20 cellular contexts compared by ENCODE assay signal in the genomic region with DNA sequence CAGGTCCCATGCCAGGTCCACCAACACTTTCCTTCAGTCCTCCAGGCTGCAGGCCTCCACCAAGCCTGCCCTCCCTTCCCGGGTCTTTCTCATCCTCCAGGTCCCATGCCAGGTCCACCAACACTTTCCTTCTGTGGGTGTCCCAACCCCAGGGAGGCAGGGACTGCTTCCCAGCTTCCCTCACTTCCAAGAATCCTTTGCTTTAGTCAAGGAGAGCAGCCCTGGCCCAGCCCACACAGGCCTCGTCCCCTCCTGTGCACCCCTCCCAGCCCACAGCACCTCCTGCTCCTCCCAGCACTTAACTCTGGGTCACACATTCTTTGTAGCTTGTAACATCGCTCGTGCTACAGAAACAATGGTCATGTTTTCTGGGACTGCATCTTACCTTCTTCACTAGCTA.
DNase-seq lines count a peak whose midpoint lies in the region; ATAC-seq and TF ChIP-seq lines count a peak whose summit lies in the region.
"Had no signal": no experiment of that assay in that cellular context is flagged by ENCODE, and none has a peak within 500 bp of the region (broad histone marks: within the 10 kb centered on the region; RNA-seq: fewer than 3 reads in every experiment).

No MANE protein-coding gene starts in this region.

- H2BK5ac ChIP-seq in H9 (ENCODE audit: insufficient read length, low read length): no peak overlapping the region

- H2BK20ac ChIP-seq in H9 (ENCODE audit: low read depth, low read length, poor library complexity, severe bottlenecking): no peak overlapping the region

- H3K4me1 ChIP-seq in H9 (ENCODE audit: insufficient read depth, low read length): no peaks in the 10 kb centered on the region
- peaks cover 2% of the 10 kb centered on the region for H3K4me1 ChIP-seq in endodermal cell (ENCODE audit: control insufficient read depth, insufficient read depth, low read length)
- H3K4me1 ChIP-seq in sigmoid colon: peaks cover 0 to 8% (median 2%) of the 10 kb centered on the region in 4 donors
- H3K4me1 ChIP-seq: vagina had no signal

- H2AFZ ChIP-seq in H9 (ENCODE audit: low read length): no peak overlapping the region

- no peaks in the 10 kb centered on the region for H3K9me3 ChIP-seq in H9 (ENCODE audit: control insufficient read depth, low read depth, low read length)
- H3K9me3 ChIP-seq in endodermal cell (ENCODE audit: control insufficient read depth, low read length): no peaks in the 10 kb centered on the region
- H3K9me3 ChIP-seq in sigmoid colon: no peaks in the 10 kb centered on the region
- H3K9me3 ChIP-seq: esophagus squamous epithelium, gastroesophageal sphincter, vagina had no signal

- no peaks in the 10 kb centered on the region for H3K79me1 ChIP-seq in H9 (ENCODE audit: insufficient read depth, low read depth, low read length, poor library complexity, severe bottlenecking)

- intact Hi-C loops in sigmoid colon (cut with DNase I): no loop called here

- H4K20me1 ChIP-seq in H9 (ENCODE audit: control insufficient read depth, insufficient read depth, insufficient read length): no peaks in the 10 kb centered on the region

- peak; percentile 17 for DNase-seq in activated naive CD4-positive, alpha-beta T cell treated with anti-CD3 and anti-CD28 coated beads, Interleukin-2, amount 10 ng/mL, durations not matched to agents 7 days and 5 days
- DNase-seq in activated naive CD4-positive, alpha-beta T cell treated with Interleukin-2 at 50 U/mL for 16 hours: no peak
- DNase-seq in H9 (peak; percentile 24), endodermal cell (peak; percentile 82), sigmoid colon (peak; percentile 45), NCI-H1048 (lab: John Stamatoyannopoulos, UW) (no peak), HUDEP-2 (lab: John Stamatoyannopoulos, UW; ENCODE audit: unreplicated experiment in 76 of 76) (no peak)
- DNase-seq: ACHN; activated CD4-positive, alpha-beta T cell treated with anti-CD3 and anti-CD28 coated beads, Interleukin-2, amount 10 ng/mL, durations not matched to agents 24 days and 14 days; effector memory CD8-positive, alpha-beta T cell; esophagus squamous epithelium; islet precursor cell; mesenchymal stem cell; naive thymus-derived CD8-positive, alpha-beta T cell; stimulated activated CD4-positive, alpha-beta T cell treated with anti-CD3 and anti-CD28 coated beads, Interleukin-15, amount 100 ng/mL, for 24 hours had no signal

- no peaks in the 10 kb centered on the region for H3K9me3 Mint-ChIP-seq in activated naive CD4-positive, alpha-beta T cell treated with anti-CD3 and anti-CD28 coated beads, Interleukin-2, amount 10 ng/mL, durations not matched to agents 7 days and 5 days
- no peaks in the 10 kb centered on the region for H3K9me3 Mint-ChIP-seq in H9
- no peaks in the 10 kb centered on the region for H3K9me3 Mint-ChIP-seq in endodermal cell
- H3K9me3 Mint-ChIP-seq: activated CD4-positive, alpha-beta T cell treated with anti-CD3 and anti-CD28 coated beads, Interleukin-2, amount 10 ng/mL, durations not matched to agents 24 days and 14 days; effector memory CD8-positive, alpha-beta T cell; naive thymus-derived CD8-positive, alpha-beta T cell had no signal

- no peak overlapping the region for H3K4me3 Mint-ChIP-seq in activated naive CD4-positive, alpha-beta T cell treated with anti-CD3 and anti-CD28 coated beads, Interleukin-2, amount 10 ng/mL, durations not matched to agents 7 days and 5 days
- H3K4me3 Mint-ChIP-seq in H9: no peak overlapping the region
- no peak overlapping the region for H3K4me3 Mint-ChIP-seq in endodermal cell
- H3K4me3 Mint-ChIP-seq: activated CD4-positive, alpha-beta T cell treated with anti-CD3 and anti-CD28 coated beads, Interleukin-2, amount 10 ng/mL, durations not matched to agents 24 days and 14 days; activated naive CD8-positive, alpha-beta T cell; effector memory CD8-positive, alpha-beta T cell; naive thymus-derived CD8-positive, alpha-beta T cell had no signal

- H3K4me3 ChIP-seq in endodermal cell (ENCODE audit: low read length) (no peak overlapping the region), sigmoid colon (no peak overlapping the region)
- H3K4me3 ChIP-seq: esophagus squamous epithelium, gastroesophageal sphincter, vagina had no signal

- WGBS in H9 (ENCODE audit: extremely low coverage, insufficient read length, low lambda C conversion rate): no CpG with 5 or more reads among the region's 4 CpGs
- 82 to 94% methylated on average over 2 to 4 of the region's 4 CpGs for WGBS in endodermal cell (ENCODE audit: insufficient coverage in 1 of 2, insufficient read length in 1 of 2), 2 experiments
- 88 to 92% methylated on average over 4 of the region's 4 CpGs for WGBS in sigmoid colon, 2 donors

- no peak for TF ChIP-seq EP300 in sigmoid colon (IDR thresholded peaks at IDR 0.05)

- CTCF ChIA-PET in activated naive CD4-positive, alpha-beta T cell treated with anti-CD3 and anti-CD28 coated beads, Interleukin-2, amount 10 ng/mL, durations not matched to agents 7 days and 5 days (lab: Charles Lee): interaction anchor here (0.6 to 8.8 kb wide), 25 partner anchors 9 to 323 kb away, joined by 3 to 103 read pairs (median 3); no protein-coding TSS in a partner anchor

- H3K18ac ChIP-seq in H9 (ENCODE audit: insufficient read length, low read depth, low read length): no peak overlapping the region

- H3K27ac Mint-ChIP-seq in activated naive CD4-positive, alpha-beta T cell treated with anti-CD3 and anti-CD28 coated beads, Interleukin-2, amount 10 ng/mL, durations not matched to agents 7 days and 5 days: no peak overlapping the region
- H3K27ac Mint-ChIP-seq in H9 (no peak overlapping the region), endodermal cell (peak overlapping the region; percentile 64)
- H3K27ac Mint-ChIP-seq: activated naive CD8-positive, alpha-beta T cell had no signal

- H3K9ac ChIP-seq in H9 (ENCODE audit: extremely low read depth, insufficient read length, low read length): no peak overlapping the region
- H3K9ac ChIP-seq in endodermal cell (ENCODE audit: extremely low read depth, low read length, poor library complexity, severe bottlenecking): no peak overlapping the region

- H3K23ac ChIP-seq in H9 (ENCODE audit: insufficient read length, low read depth, low read length): no peak overlapping the region

- H3K4me2 ChIP-seq in H9 (ENCODE audit: insufficient read depth, insufficient read length, low read length): no peak overlapping the region

- no peak overlapping the region for H2AK5ac ChIP-seq in H9 (ENCODE audit: insufficient read length, low read length)

- H3T11ph ChIP-seq in H9 (ENCODE audit: low read length): no peak overlapping the region

- H3K36me3 Mint-ChIP-seq in activated naive CD4-positive, alpha-beta T cell treated with anti-CD3 and anti-CD28 coated beads, Interleukin-2, amount 10 ng/mL, durations not matched to agents 7 days and 5 days: peaks cover 23% of the 10 kb centered on the region
- peaks cover 4 to 38% (median 28%) of the 10 kb centered on the region in 3 experiments for H3K36me3 Mint-ChIP-seq in H9 (ENCODE audit: insufficient read depth in 1 of 3, low read depth in 3 of 3)
- peaks cover 39% of the 10 kb centered on the region for H3K36me3 Mint-ChIP-seq in endodermal cell (ENCODE audit: low read depth)
- H3K36me3 Mint-ChIP-seq: activated naive CD8-positive, alpha-beta T cell had no signal

- no peak for TF ChIP-seq POLR2A in sigmoid colon (IDR thresholded peaks at IDR 0.05)

- TF ChIP-seq CTCF in H9 (conservative IDR thresholded peaks at IDR 0.05) (no peak), endodermal cell (conservative IDR thresholded peaks at IDR 0.05) (no peak), sigmoid colon (IDR thresholded peaks at IDR 0.05) (no peak)

- peaks cover 32% of the 10 kb centered on the region for H3K36me3 ChIP-seq in endodermal cell (ENCODE audit: control insufficient read depth, insufficient read depth, low read length)
- peaks cover 4 to 54% (median 24%) of the 10 kb centered on the region in 4 donors for H3K36me3 ChIP-seq in sigmoid colon

- no peak overlapping the region for H3K27ac ChIP-seq in H9 (ENCODE audit: insufficient read length, low read depth, low read length)
- H3K27ac ChIP-seq in endodermal cell (ENCODE audit: low read depth, low read length): no peak overlapping the region
- H3K27ac ChIP-seq in sigmoid colon: no peak overlapping the region
- H3K27ac ChIP-seq: C4-2B, esophagus squamous epithelium, vagina had no signal

- no peak overlapping the region for H4K5ac ChIP-seq in H9 (ENCODE audit: insufficient read length, low read depth, low read length)

- no peak overlapping the region for H2BK120ac ChIP-seq in H9 (ENCODE audit: low read depth, low read length, poor library complexity, severe bottlenecking)

- no peaks in the 10 kb centered on the region for H3K79me2 ChIP-seq in H9 (ENCODE audit: insufficient read depth, low read length)

- no peak overlapping the region for H3K4ac ChIP-seq in H9 (ENCODE audit: low read depth, low read length)

- no peaks in the 10 kb centered on the region for H3K23me2 ChIP-seq in H9 (ENCODE audit: insufficient read length, low read depth, low read length, poor library complexity, severe bottlenecking)

- H3K27me3 ChIP-seq in H9 (ENCODE audit: insufficient read depth, low read length): no peaks in the 10 kb centered on the region
- H3K27me3 ChIP-seq in endodermal cell (ENCODE audit: control insufficient read depth, insufficient read depth, low read length, poor library complexity, severe bottlenecking): no peaks in the 10 kb centered on the region
- H3K27me3 ChIP-seq in sigmoid colon: no peaks in the 10 kb centered on the region
- H3K27me3 ChIP-seq: esophagus squamous epithelium, gastroesophageal sphincter, vagina had no signal

- H2BK15ac ChIP-seq in H9 (ENCODE audit: low read depth, low read length): no peak overlapping the region

- H2BK12ac ChIP-seq in H9 (ENCODE audit: insufficient read length, low read depth, low read length): no peak overlapping the region

- H3K27me3 Mint-ChIP-seq in activated naive CD4-positive, alpha-beta T cell treated with anti-CD3 and anti-CD28 coated beads, Interleukin-2, amount 10 ng/mL, durations not matched to agents 7 days and 5 days: no peaks in the 10 kb centered on the region
- H3K27me3 Mint-ChIP-seq in H9 (ENCODE audit: low read depth) (no peaks in the 10 kb centered on the region), endodermal cell (ENCODE audit: insufficient read depth) (no peaks in the 10 kb centered on the region)
- H3K27me3 Mint-ChIP-seq: activated CD4-positive, alpha-beta T cell treated with anti-CD3 and anti-CD28 coated beads, Interleukin-2, amount 10 ng/mL, durations not matched to agents 24 days and 14 days; activated naive CD8-positive, alpha-beta T cell; effector memory CD8-positive, alpha-beta T cell; naive thymus-derived CD8-positive, alpha-beta T cell had no signal

- no peak overlapping the region for H4K91ac ChIP-seq in H9 (ENCODE audit: insufficient read length, low read depth, low read length)

- no peak overlapping the region for H3K56ac ChIP-seq in H9 (ENCODE audit: insufficient read length, low read depth, low read length)

- H3K14ac ChIP-seq in H9 (ENCODE audit: insufficient read depth, low read length): no peak overlapping the region

- H4K8ac ChIP-seq in H9 (replicated peaks; ENCODE audit: insufficient read length, low read depth, low read length): no peak overlapping the region

- peaks cover 2% of the 10 kb centered on the region for H3K4me1 Mint-ChIP-seq in activated naive CD4-positive, alpha-beta T cell treated with anti-CD3 and anti-CD28 coated beads, Interleukin-2, amount 10 ng/mL, durations not matched to agents 7 days and 5 days
- H3K4me1 Mint-ChIP-seq in H9 (peaks cover 4 to 22% of the 10 kb centered on the region in 2 experiments; a peak in 3 of 4 replicates), endodermal cell (peaks cover 15% of the 10 kb centered on the region)

- ATAC-seq in HG03097 (IDR thresholded peaks at IDR 0.05; ENCODE audit: low FRiP score, unreplicated experiment): no peak

Comparison
In these comparisons a context has a peak if more than half of its experiments do, and no peak if none do; other contexts are left out.
1. DNase-seq: peak in activated naive CD4-positive, alpha-beta T cell treated with anti-CD3 and anti-CD28 coated beads, Interleukin-2, amount 10 ng/mL, durations not matched to agents 7 days and 5 days (single experiment), H9 (single experiment), endodermal cell (single experiment) and sigmoid colon (single experiment); none in activated naive CD4-positive, alpha-beta T cell treated with Interleukin-2 at 50 U/mL for 16 hours (single experiment), NCI-H1048 (single experiment) and HUDEP-2 (0 of 76).